Comparison of ENCODE assay signal across 1 cellular context in genomic region chr6:43265564-43265963, GRCh38.
TF ChIP-seq lines count a peak whose summit lies in the region.

No MANE protein-coding gene starts in this region.

TF ChIP-seq in HepG2, 621 proteins besides CTCF, POLR2A, EP300 and RAD21 (continued from another document and continues in another):
- TF ChIP-seq IRF1 (CRISPR knock-in tag; IDR thresholded peaks at IDR 0.05; ENCODE audit: low read depth) (no peak), ZNF333 (CRISPR knock-in tag; IDR thresholded peaks at IDR 0.05; ENCODE audit: borderline replicate concordance) (no peak), ZBTB1 (CRISPR knock-in tag; IDR thresholded peaks at IDR 0.05; ENCODE audit: borderline replicate concordance) (no peak), ZNF530 (CRISPR knock-in tag; IDR thresholded peaks at IDR 0.05; ENCODE audit: low read depth) (no peak), ZNF138 (CRISPR knock-in tag; IDR thresholded peaks at IDR 0.05; ENCODE audit: low read depth) (no peak), ETV5 (CRISPR knock-in tag; IDR thresholded peaks at IDR 0.05; ENCODE audit: borderline replicate concordance) (peak; percentile 38; the same call in 1 of the 2 replicates), PBX3 (CRISPR knock-in tag; IDR thresholded peaks at IDR 0.05; ENCODE audit: borderline replicate concordance) (no peak), ZNF619 (CRISPR knock-in tag; IDR thresholded peaks at IDR 0.05) (no peak), ZNF614 (CRISPR knock-in tag; IDR thresholded peaks at IDR 0.05; ENCODE audit: borderline replicate concordance) (no peak), LBX2 (CRISPR knock-in tag; IDR thresholded peaks at IDR 0.05; ENCODE audit: borderline replicate concordance) (no peak), ZSCAN22 (CRISPR knock-in tag; IDR thresholded peaks at IDR 0.05) (no peak), AGO2 (optimal IDR thresholded peaks at IDR 0.05; ENCODE audit: low read depth, low read length) (no peak), ZNF550 (CRISPR knock-in tag; IDR thresholded peaks at IDR 0.05; ENCODE audit: borderline replicate concordance) (no peak), DMAP1 (CRISPR knock-in tag; IDR thresholded peaks at IDR 0.05) (no peak), ARID2 (CRISPR knock-in tag; IDR thresholded peaks at IDR 0.05; ENCODE audit: borderline replicate concordance) (no peak), ZSCAN5A (CRISPR knock-in tag; IDR thresholded peaks at IDR 0.05; ENCODE audit: borderline replicate concordance) (no peak), ATF2 (CRISPR knock-in tag; IDR thresholded peaks at IDR 0.05) (no peak), CBX1 (IDR thresholded peaks at IDR 0.05; ENCODE audit: low read depth) (no peak), TFDP2 (CRISPR knock-in tag; IDR thresholded peaks at IDR 0.05) (no peak), POLR2AphosphoS2 (IDR thresholded peaks at IDR 0.05; ENCODE audit: low read depth, low read length) (no peak), EZH2 (conservative IDR thresholded peaks at IDR 0.05; ENCODE audit: low read depth, low read length) (no peak), ZNF280D (CRISPR knock-in tag; IDR thresholded peaks at IDR 0.05) (no peak), ZNF891 (CRISPR knock-in tag; IDR thresholded peaks at IDR 0.05) (no peak), ELF1 (CRISPR knock-in tag; IDR thresholded peaks at IDR 0.05) (peak; percentile 25), HINFP (CRISPR knock-in tag; IDR thresholded peaks at IDR 0.05; ENCODE audit: low read depth) (no peak), ZNF839 (CRISPR knock-in tag; IDR thresholded peaks at IDR 0.05; ENCODE audit: borderline replicate concordance) (no peak), MYPOP (CRISPR knock-in tag; IDR thresholded peaks at IDR 0.05) (no peak), ZNF235 (CRISPR knock-in tag; IDR thresholded peaks at IDR 0.05; ENCODE audit: borderline replicate concordance) (no peak), ZNF256 (CRISPR knock-in tag; conservative IDR thresholded peaks at IDR 0.05) (no peak), TFAP4 (IDR thresholded peaks at IDR 0.05; ENCODE audit: borderline replicate concordance, low read depth) (no peak), AHDC1 (CRISPR knock-in tag; IDR thresholded peaks at IDR 0.05; ENCODE audit: borderline replicate concordance) (no peak), RELA (CRISPR knock-in tag; IDR thresholded peaks at IDR 0.05) (no peak), BATF2 (CRISPR knock-in tag; IDR thresholded peaks at IDR 0.05) (no peak), FOSL1 (CRISPR knock-in tag; IDR thresholded peaks at IDR 0.05; ENCODE audit: borderline replicate concordance) (no peak), ZSCAN31 (CRISPR knock-in tag; IDR thresholded peaks at IDR 0.05; ENCODE audit: low read depth) (no peak), PRMT3 (CRISPR knock-in tag; IDR thresholded peaks at IDR 0.05; ENCODE audit: borderline replicate concordance, low read depth) (no peak), ZNF432 (CRISPR knock-in tag; IDR thresholded peaks at IDR 0.05; ENCODE audit: borderline replicate concordance) (no peak), ZNF607 (CRISPR knock-in tag; IDR thresholded peaks at IDR 0.05; ENCODE audit: borderline replicate concordance) (no peak), ZNF850 (CRISPR knock-in tag; conservative IDR thresholded peaks at IDR 0.05) (no peak), TBX3 (IDR thresholded peaks at IDR 0.05; ENCODE audit: borderline replicate concordance) (no peak), TSC22D2 (CRISPR knock-in tag; IDR thresholded peaks at IDR 0.05; ENCODE audit: borderline replicate concordance) (no peak), HCFC1 (IDR thresholded peaks at IDR 0.05; ENCODE audit: low read depth, low read length) (no peak), ISL2 (CRISPR knock-in tag; IDR thresholded peaks at IDR 0.05) (no peak), ZSCAN29 (CRISPR knock-in tag; conservative IDR thresholded peaks at IDR 0.05) (no peak)
